In the genomic region with DNA sequence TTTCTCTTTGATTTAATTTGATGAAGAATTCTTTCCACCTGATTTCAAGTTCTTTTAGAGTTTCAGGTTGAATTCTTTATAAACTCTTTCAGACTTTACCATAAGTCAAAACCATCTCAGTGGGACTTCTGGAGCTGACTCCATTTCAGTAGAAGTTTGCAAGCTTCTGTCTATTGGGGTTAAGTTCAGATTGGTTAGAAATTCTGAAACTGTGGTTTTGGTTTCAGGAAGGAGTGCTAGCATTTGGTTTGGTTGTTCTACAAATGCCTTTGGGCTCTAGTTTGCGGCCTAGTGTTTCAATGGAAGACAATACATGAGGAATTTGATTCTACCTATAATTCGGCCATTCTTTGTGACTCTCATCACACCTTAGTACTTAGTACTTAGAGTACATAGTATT, we compare ENCODE assay signal across 18 cellular contexts.
A peak's percentile ranks its signal among the peaks of the same experiment; 100 is the strongest.
DNase-seq lines count a peak whose midpoint lies in the region; ATAC-seq, FAIRE-seq and TF ChIP-seq lines count a peak whose summit lies in the region.
"Had no signal": no experiment of that assay in that cellular context is flagged by ENCODE, and none has a peak within 500 bp of the region (broad histone marks: within the 10 kb centered on the region; RNA-seq: fewer than 3 reads in every experiment).

No MANE protein-coding gene starts in this region.

- peak; percentile 8 for DNase-seq in GM18507 (ENCODE audit: extremely low spot score, insufficient read length, low read depth)
- DNase-seq in GM20000 (ENCODE audit: low spot score), result peak; percentile 4
- DNase-seq in Right ventricle myocardium inferior (ENCODE audit: missing footprints), result no peak
- DNase-seq in thyroid gland, result no peak
- DNase-seq in NCI-H1694 (lab: John Stamatoyannopoulos, UW), result no peak
- DNase-seq in HuH-7 (ENCODE audit: low spot score), result no peak
- DNase-seq: activated CD8-positive, alpha-beta T cell treated with anti-CD3 and anti-CD28 coated beads for 36 hours; activated gamma-delta T cell treated with Interleukin-2 at 50 U/mL for 16 hours; brain microvascular endothelial cell; foreskin keratinocyte; NCI-H1105; NCI-H510A treated with DMSO at 0.1 percent for 48 hours; Right ventricle myocardium superior had no signal

- H3K36me3 ChIP-seq in thyroid gland, result no peaks in the 10 kb centered on the region
- H3K36me3 ChIP-seq: brain microvascular endothelial cell had no signal

- intact Hi-C loops in Right ventricle myocardium inferior (cut with DNase I) (no loop called here), thyroid gland (cut with DNase I) (no loop called here)

- no peak for TF ChIP-seq POLR2A in thyroid gland (IDR thresholded peaks at IDR 0.05)

- H3K4me3 ChIP-seq in thyroid gland (replicated peaks in 1 of 3), result no peak overlapping the region

- FAIRE-seq in GM18507 (lab: Jason Lieb, UNC), result peak; percentile 59
- FAIRE-seq: H54, HTR-8/SVneo, islet of Langerhans had no signal

- ATAC-seq in HG02798 (IDR thresholded peaks at IDR 0.05; ENCODE audit: poor library complexity, unreplicated experiment) (peak; percentile 73), HG03469 (IDR thresholded peaks at IDR 0.05; ENCODE audit: unreplicated experiment) (peak; percentile 58), Right ventricle myocardium inferior (no peak)
- ATAC-seq: activated CD8-positive, alpha-beta T cell treated with anti-CD3 and anti-CD28 coated beads for 36 hours; foreskin keratinocyte had no signal

- no peak for TF ChIP-seq CTCF in GM20000 (IDR thresholded peaks at IDR 0.05; ENCODE audit: extremely low read depth, missing control alignments)
- TF ChIP-seq CTCF in thyroid gland (IDR thresholded peaks at IDR 0.05), result no peak

- H3K9me3 ChIP-seq in thyroid gland, result no peaks in the 10 kb centered on the region

- H3K27me3 ChIP-seq in thyroid gland, result no peaks in the 10 kb centered on the region
- H3K27me3 ChIP-seq: brain microvascular endothelial cell, foreskin keratinocyte had no signal

- no peak overlapping the region for H3K27ac ChIP-seq in thyroid gland
- H3K27ac ChIP-seq: brain microvascular endothelial cell, foreskin keratinocyte had no signal

- H3K4me1 ChIP-seq in thyroid gland, result peaks cover 0 to 4% of the 10 kb centered on the region in 2 donors
- H3K4me1 ChIP-seq: foreskin keratinocyte had no signal

- 88 to 97% methylated on average over 2 of the region's 2 CpGs for WGBS in thyroid gland, 2 donors

Comparison
In these comparisons a context has a peak if more than half of its experiments do, and no peak if none do; other contexts are left out.
1. DNase-seq: peak in GM18507 (single experiment) and GM20000 (single experiment); none in Right ventricle myocardium inferior (single experiment), thyroid gland (0 of 2), NCI-H1694 (single experiment) and HuH-7 (single experiment).